ENCODE assay signal across 25 cellular contexts in genomic region chr18:53756607-53756972, GRCh38.
"Had no signal": no experiment of that assay in that cellular context is flagged by ENCODE, and none has a peak within 500 bp of the region (broad histone marks: within the 10 kb centered on the region; RNA-seq: fewer than 3 reads in every experiment).

No MANE protein-coding gene starts in this region.

- H3K4me3 ChIP-seq: Peyer's patch had no signal

- H3K4me1 ChIP-seq: Peyer's patch had no signal

- H3K9me3 ChIP-seq: Peyer's patch had no signal

- H3K27me3 ChIP-seq: brain microvascular endothelial cell, Peyer's patch had no signal

- ATAC-seq: activated CD8-positive, alpha-beta T cell treated with anti-CD3 and anti-CD28 coated beads for 36 hours; activated T-cell treated with anti-CD3 and anti-CD28 coated beads, Interleukin-2, amount 50 U/mL, for 72 hours; activated T-helper 17 cell treated with anti-CD3 and anti-CD28 coated beads, Interleukin-2, amount 50 U/mL, for 72 hours had no signal

- H3K36me3 ChIP-seq: brain microvascular endothelial cell, Peyer's patch had no signal

- DNase-seq: activated CD4-positive, alpha-beta T cell treated with anti-CD3 and anti-CD28 coated beads, Interleukin-2, amount 10 ng/mL, durations not matched to agents 24 days and 14 days; activated CD4-positive, alpha-beta T cell treated with anti-CD3 and anti-CD28 coated beads, Interleukin-2, amount 50 U/mL, for 4 hours; activated CD8-positive, alpha-beta T cell treated with anti-CD3 and anti-CD28 coated beads for 36 hours; activated effector memory CD4-positive, alpha-beta T cell treated with anti-CD3 and anti-CD28 coated beads, Interleukin-2, amount 50 U/mL, for 16 hours; activated naive CD4-positive, alpha-beta T cell; activated naive CD4-positive, alpha-beta T cell treated with anti-CD3 and anti-CD28 coated beads, Interleukin-2, amount 50 U/mL, for 16 hours; activated naive CD8-positive, alpha-beta T cell treated with anti-CD3 and anti-CD28 coated beads for 36 hours; activated T-cell treated with anti-CD3 and anti-CD28 coated beads, Interleukin-2, amount 50 U/mL, for 1 hour; activated T-cell treated with anti-CD3 and anti-CD28 coated beads, Interleukin-2, amount 50 U/mL, for 72 hours; amniotic stem cell; aorta; brain microvascular endothelial cell; central memory CD4-positive, alpha-beta T cell; NCI-H1417 treated with DMSO at 0.1 percent for 48 hours; NCI-H1930; NCI-H345; NCI-H524 treated with DMSO at 0.1 percent for 48 hours; Peyer's patch; RPMI8226; SW 1271; T-helper 1 cell; T-helper 2 cell; T-helper 9 cell had no signal

- H3K27ac ChIP-seq: brain microvascular endothelial cell, KMS-11, Peyer's patch had no signal
